ENCODE assay signal across 8 cellular contexts in genomic region chr19:39031368-39032163, GRCh38. TPM values are rescaled to one million over a fixed set of nuclear protein-coding genes. Genes with fewer than 3 reads are reported as not detected.
DNase-seq lines count a peak whose midpoint lies in the region; ATAC-seq and TF ChIP-seq lines count a peak whose summit lies in the region.

No MANE protein-coding gene starts in this region.

- H2AFZ ChIP-seq in parathyroid adenoma = peak overlapping the region; percentile 94

- H3K9ac ChIP-seq in parathyroid adenoma = peak overlapping the region; percentile 6

- peak overlapping the region; percentile 49 to 92 (median 68) for H3K4me3 ChIP-seq in heart left ventricle
- H3K4me3 ChIP-seq in parathyroid adenoma (ENCODE audit: low read depth, low read length) = peak overlapping the region; percentile 77
- peak overlapping the region; percentile 3 to 46 (median 18) for H3K4me3 ChIP-seq in thyroid gland (replicated peaks in 1 of 3)

- intact Hi-C loops in heart left ventricle (cut with DNase I) = no loop called here
- intact Hi-C loops in thyroid gland (cut with DNase I) = no loop called here

- H3K9me3 ChIP-seq in heart left ventricle = no peaks in the 10 kb centered on the region
- H3K9me3 ChIP-seq in parathyroid adenoma (ENCODE audit: control insufficient read depth, low read length) = no peaks in the 10 kb centered on the region
- no peaks in the 10 kb centered on the region for H3K9me3 ChIP-seq in thyroid gland

- H3K27me3 ChIP-seq in heart left ventricle (peaks cover 0 to 34% (median 0%) of the 10 kb centered on the region in 9 donors), parathyroid adenoma (ENCODE audit: control insufficient read depth, insufficient read depth, low read length) (no peaks in the 10 kb centered on the region), thyroid gland (no peaks in the 10 kb centered on the region)

- H3K36me3 ChIP-seq in heart left ventricle (peaks cover 0 to 15% (median 0%) of the 10 kb centered on the region in 9 donors), parathyroid adenoma (ENCODE audit: control insufficient read depth, insufficient read depth, low read length) (no peaks in the 10 kb centered on the region), thyroid gland (no peaks in the 10 kb centered on the region)

- TF ChIP-seq CTCF in heart left ventricle (IDR thresholded peaks at IDR 0.05) = no peak
- TF ChIP-seq CTCF in parathyroid adenoma (IDR thresholded peaks at IDR 0.05) = no peak
- no peak for TF ChIP-seq CTCF in thyroid gland (IDR thresholded peaks at IDR 0.05)

- DNase-seq in NCI-H2107 treated with DMSO at 0.1 percent for 48 hours (lab: John Stamatoyannopoulos, UW; ENCODE audit: unreplicated experiment) = peak; percentile 26
- no peak for DNase-seq in NCI-H2107 (lab: John Stamatoyannopoulos, UW)
- DNase-seq in LoVo (ENCODE audit: low spot score) = peak; percentile 85
- DNase-seq in SW480 (ENCODE audit: low spot score) = peak; percentile 97
- peak; percentile 64 for DNase-seq in activated naive CD8-positive, alpha-beta T cell treated with anti-CD3 and anti-CD28 coated beads, Interleukin-2, amount 50 U/mL, for 16 hours (ENCODE audit: low read depth, low spot score)
- peak; percentile 77 to 91 (median 86) for DNase-seq in heart left ventricle
- peak; percentile 93 to 96 for DNase-seq in thyroid gland

- H3K27ac ChIP-seq in heart left ventricle (peak overlapping the region in 11 of 12 donors; percentile 27 to 84 (median 70)), parathyroid adenoma (peak overlapping the region; percentile 86), thyroid gland (peak overlapping the region in 1 of 3 donors; percentile 19)

- H3K4me2 ChIP-seq in parathyroid adenoma (ENCODE audit: low read length) = peak overlapping the region; percentile 99

- H3K4me1 ChIP-seq in heart left ventricle = peaks cover 0 to 22% (median 2%) of the 10 kb centered on the region in 12 donors
- H3K4me1 ChIP-seq in parathyroid adenoma = no peaks in the 10 kb centered on the region
- peaks cover 11 to 15% of the 10 kb centered on the region in 2 donors for H3K4me1 ChIP-seq in thyroid gland

- no peaks in the 10 kb centered on the region for H3K79me2 ChIP-seq in parathyroid adenoma

- peak in 1 of 2 donors; percentile 7 for TF ChIP-seq POLR2A in heart left ventricle (IDR thresholded peaks at IDR 0.05)
- TF ChIP-seq POLR2A in thyroid gland (IDR thresholded peaks at IDR 0.05) = peak in 1 of 2 donors; percentile 47

- WGBS in heart left ventricle, 4 donors = 0 to 2% (median 1%) methylated on average over 31 to 58 of the region's 58 CpGs
- 1% methylated on average over 20 of the region's 58 CpGs for WGBS in thyroid gland, 2 donors

- ATAC-seq in heart left ventricle = peak; percentile 95 to 96 (median 96)

RNA-seq across cellular contexts. Expression of gene FBXO27, which starts 0.8 kb away (rescaled TPM):
- total RNA-seq in heart left ventricle (10 to 100 TPM in 7 of 9 donors, 1 to 10 TPM in 2; 4.2 to 38.3 (median 23.2) TPM), thyroid gland (1 to 10 TPM in 3 of 4 donors, under 1 TPM in 1; 0.24 to 5.0 (median 3.0) TPM)
- polyA plus RNA-seq in heart left ventricle = 1 to 10 TPM; 4.0 to 8.6 TPM

RNA-seq across cellular contexts. Expression of gene ACP7, which starts 52.6 kb away (rescaled TPM):
- total RNA-seq in heart left ventricle (not detected), thyroid gland (under 1 TPM in 1 of 4 donors, not detected in 3; 0.22 TPM)
- not detected for polyA plus RNA-seq in heart left ventricle

RNA-seq across cellular contexts. Expression of gene FBXO17, which starts 56.0 kb away (rescaled TPM):
- total RNA-seq in heart left ventricle (1 to 10 TPM; 1.4 to 4.9 (median 2.5) TPM), thyroid gland (10 to 100 TPM in 1 of 4 donors, 1 to 10 TPM in 3; 4.3 to 18.0 (median 8.1) TPM)
- 1 to 10 TPM; 1.2 to 2.4 TPM for polyA plus RNA-seq in heart left ventricle

Comparison
In these comparisons a context has a peak if more than half of its experiments do, and no peak if none do; other contexts are left out.
1. H3K4me3 ChIP-seq: peak in every context shown above with its lines; median percentile 77 in parathyroid adenoma; 68 in heart left ventricle; 18 in thyroid gland.